Comparison of ENCODE assay signal across 15 cellular contexts in genomic region chr6:56752009-56752408, GRCh38.
DNase-seq lines count a peak whose midpoint lies in the region; ATAC-seq, FAIRE-seq and TF ChIP-seq lines count a peak whose summit lies in the region.
"Had no signal": no experiment of that assay in that cellular context is flagged by ENCODE, and none has a peak within 500 bp of the region (broad histone marks: within the 10 kb centered on the region; RNA-seq: fewer than 3 reads in every experiment).

No MANE protein-coding gene starts in this region.

- H2BK20ac ChIP-seq in H9 (ENCODE audit: low read depth, low read length, poor library complexity, severe bottlenecking), result no peak overlapping the region

- H3K79me2 ChIP-seq in H9 (ENCODE audit: insufficient read depth, low read length), result peaks cover 15% of the 10 kb centered on the region; the same call in 1 of the 2 replicates

- H3K79me1 ChIP-seq in H9 (ENCODE audit: insufficient read depth, low read depth, low read length, poor library complexity, severe bottlenecking), result no peaks in the 10 kb centered on the region

- H3K4ac ChIP-seq in H9 (ENCODE audit: low read depth, low read length), result no peak overlapping the region

- H4K8ac ChIP-seq in H9 (replicated peaks; ENCODE audit: insufficient read length, low read depth, low read length), result no peak overlapping the region

- H2BK5ac ChIP-seq in H9 (ENCODE audit: insufficient read length, low read length), result no peak overlapping the region

- no peaks in the 10 kb centered on the region for H3K23me2 ChIP-seq in H9 (ENCODE audit: insufficient read length, low read depth, low read length, poor library complexity, severe bottlenecking)

- CTCF ChIA-PET in A549 (lab: Yijun Ruan, JAX), result interaction anchor here (1.3 to 2.8 kb wide), 2 partner anchors 42 to 100 kb away, joined by 3 to 8 read pairs; no protein-coding TSS in a partner anchor
- CTCF ChIA-PET in activated naive CD4-positive, alpha-beta T cell treated with anti-CD3 and anti-CD28 coated beads, Interleukin-2, amount 10 ng/mL, durations not matched to agents 7 days and 5 days (lab: Charles Lee), result interaction anchor here (0.7 to 1.5 kb wide), 2 partner anchors 9 to 159 kb away, joined by 3 to 5 read pairs; no protein-coding TSS in a partner anchor

- no peak overlapping the region for H2BK120ac ChIP-seq in H9 (ENCODE audit: low read depth, low read length, poor library complexity, severe bottlenecking)

- no peak for TF ChIP-seq EP300 in A549 (IDR thresholded peaks at IDR 0.05)

- no peak overlapping the region for H3K4me3 ChIP-seq in A549
- H3K4me3 ChIP-seq: BLaER1 treated with 17β-estradiol and CSF1 and Interleukin-3, amounts not matched to agents 10 nM and 100 nM; colonic mucosa; heart right ventricle had no signal

- no peak for TF ChIP-seq CTCF in A549 (IDR thresholded peaks at IDR 0.05)
- TF ChIP-seq CTCF in H9 (conservative IDR thresholded peaks at IDR 0.05), result no peak

- no peak for TF ChIP-seq RAD21 in A549 (conservative IDR thresholded peaks at IDR 0.05 in 1 of 2, IDR thresholded peaks at IDR 0.05 in 1 of 2)

- no peak overlapping the region for H3T11ph ChIP-seq in H9 (ENCODE audit: low read length)

- peak overlapping the region; percentile 11; the same call in 1 of the 3 replicates for H3K4me2 ChIP-seq in A549
- H3K4me2 ChIP-seq in H9 (ENCODE audit: insufficient read depth, insufficient read length, low read length), result no peak overlapping the region
- H3K4me2 ChIP-seq: BLaER1 treated with 17β-estradiol and CSF1 and Interleukin-3, amounts not matched to agents 10 nM and 100 nM had no signal

- H3K9ac ChIP-seq in H9 (ENCODE audit: extremely low read depth, insufficient read length, low read length), result no peak overlapping the region
- H3K9ac ChIP-seq: BLaER1 treated with 17β-estradiol and CSF1 and Interleukin-3, amounts not matched to agents 10 nM and 100 nM had no signal

- peak overlapping the region; percentile 27 to 94 (median 83); a peak in 5 of 7 replicates for H3K27ac Mint-ChIP-seq in H9
- H3K27ac Mint-ChIP-seq in activated naive CD4-positive, alpha-beta T cell treated with anti-CD3 and anti-CD28 coated beads, Interleukin-2, amount 10 ng/mL, durations not matched to agents 7 days and 5 days, result no peak overlapping the region
- H3K27ac Mint-ChIP-seq: activated CD4-positive, alpha-beta T cell treated with anti-CD3 and anti-CD28 coated beads for 36 hours had no signal

- no peak overlapping the region for H3K56ac ChIP-seq in H9 (ENCODE audit: insufficient read length, low read depth, low read length)

- FAIRE-seq in A549 (lab: Jason Lieb, UNC), result no peak

- H3K36me3 Mint-ChIP-seq in H9 (ENCODE audit: insufficient read depth in 1 of 3, low read depth in 3 of 3), result no peaks in the 10 kb centered on the region; a peak in 1 of 7 replicates
- no peaks in the 10 kb centered on the region for H3K36me3 Mint-ChIP-seq in activated naive CD4-positive, alpha-beta T cell treated with anti-CD3 and anti-CD28 coated beads, Interleukin-2, amount 10 ng/mL, durations not matched to agents 7 days and 5 days

- no peak overlapping the region for H3K4me3 Mint-ChIP-seq in H9
- no peak overlapping the region for H3K4me3 Mint-ChIP-seq in activated naive CD4-positive, alpha-beta T cell treated with anti-CD3 and anti-CD28 coated beads, Interleukin-2, amount 10 ng/mL, durations not matched to agents 7 days and 5 days
- H3K4me3 Mint-ChIP-seq: activated CD4-positive, alpha-beta T cell treated with anti-CD3 and anti-CD28 coated beads for 36 hours had no signal

- H3K4me1 ChIP-seq in A549, result peaks cover 77% of the 10 kb centered on the region
- peaks cover 11% of the 10 kb centered on the region for H3K4me1 ChIP-seq in H9 (ENCODE audit: insufficient read depth, low read length)
- H3K4me1 ChIP-seq: colonic mucosa had no signal

- peak overlapping the region in 1 of 2 experiments; percentile 38; a peak in 1 of 6 replicates for H3K27ac ChIP-seq in A549
- no peak overlapping the region for H3K27ac ChIP-seq in H9 (ENCODE audit: insufficient read length, low read depth, low read length)
- H3K27ac ChIP-seq: BLaER1 treated with 17β-estradiol and CSF1 and Interleukin-3, amounts not matched to agents 10 nM and 100 nM; colonic mucosa had no signal

- TF ChIP-seq POLR2A in A549 (IDR thresholded peaks at IDR 0.05; ENCODE audit: low read length), result no peak

- no peak overlapping the region for H4K5ac ChIP-seq in H9 (ENCODE audit: insufficient read length, low read depth, low read length)

- H3K9me3 Mint-ChIP-seq in H9, result no peaks in the 10 kb centered on the region
- no peaks in the 10 kb centered on the region for H3K9me3 Mint-ChIP-seq in activated naive CD4-positive, alpha-beta T cell treated with anti-CD3 and anti-CD28 coated beads, Interleukin-2, amount 10 ng/mL, durations not matched to agents 7 days and 5 days

- no peaks in the 10 kb centered on the region for H3K9me3 ChIP-seq in A549
- H3K9me3 ChIP-seq in H9 (ENCODE audit: control insufficient read depth, low read depth, low read length), result no peaks in the 10 kb centered on the region
- H3K9me3 ChIP-seq: BLaER1 treated with 17β-estradiol and CSF1 and Interleukin-3, amounts not matched to agents 10 nM and 100 nM; colonic mucosa; heart right ventricle had no signal

- no peak overlapping the region for H3K14ac ChIP-seq in H9 (ENCODE audit: insufficient read depth, low read length)

- DNase-seq in A549 (ENCODE audit: low read depth in 1 of 2, low spot score in 1 of 2) (no peak), H9 (no peak), amniotic epithelial cell (ENCODE audit: low read depth) (peak; percentile 58), iPS-NIHi11 (ENCODE audit: low spot score) (peak; percentile 22), middle frontal gyrus (ENCODE audit: extremely low spot score, low spot score) (no peak), NCI-H524 (lab: John Stamatoyannopoulos, UW) (no peak)
- no peak for DNase-seq in activated naive CD4-positive, alpha-beta T cell treated with anti-CD3 and anti-CD28 coated beads, Interleukin-2, amount 10 ng/mL, durations not matched to agents 7 days and 5 days
- DNase-seq: activated CD4-positive, alpha-beta T cell treated with anti-CD3 and anti-CD28 coated beads for 36 hours; activated effector memory CD4-positive, alpha-beta T cell treated with Interleukin-2 at 50 U/mL for 16 hours; colonic mucosa; heart right ventricle; NCI-H2081; stimulated activated CD8-positive, alpha-beta memory T cell treated with anti-CD3 and anti-CD28 coated beads, Interleukin-4, amount 100 ng/mL, for 48 hours had no signal

- POLR2A ChIA-PET in A549 (lab: Yijun Ruan, JAX), result no interaction called here

- H3K18ac ChIP-seq in H9 (ENCODE audit: insufficient read length, low read depth, low read length), result no peak overlapping the region

- ATAC-seq in A549, result 0 out of 6 replicates have a peak, but pooled peaks of 1 of the 2 experiments have one; percentile 37
- no peak for ATAC-seq in HG03432 (IDR thresholded peaks at IDR 0.05; ENCODE audit: unreplicated experiment)
- ATAC-seq: activated CD4-positive, alpha-beta T cell treated with anti-CD3 and anti-CD28 coated beads for 36 hours had no signal

- H2AK5ac ChIP-seq in H9 (ENCODE audit: insufficient read length, low read length), result no peak overlapping the region

- H3K4me1 Mint-ChIP-seq in H9, result peaks cover 70 to 80% of the 10 kb centered on the region in 2 experiments
- H3K4me1 Mint-ChIP-seq in activated naive CD4-positive, alpha-beta T cell treated with anti-CD3 and anti-CD28 coated beads, Interleukin-2, amount 10 ng/mL, durations not matched to agents 7 days and 5 days, result no peaks in the 10 kb centered on the region

- H4K20me1 ChIP-seq in H9 (ENCODE audit: control insufficient read depth, insufficient read depth, insufficient read length), result no peaks in the 10 kb centered on the region

- no peaks in the 10 kb centered on the region for H3K27me3 ChIP-seq in H9 (ENCODE audit: insufficient read depth, low read length)
- H3K27me3 ChIP-seq: BLaER1 treated with 17β-estradiol and CSF1 and Interleukin-3, amounts not matched to agents 10 nM and 100 nM; colonic mucosa; heart right ventricle had no signal

- H2AFZ ChIP-seq in H9 (ENCODE audit: low read length), result no peak overlapping the region

- H4K91ac ChIP-seq in H9 (ENCODE audit: insufficient read length, low read depth, low read length), result no peak overlapping the region

- H2BK12ac ChIP-seq in H9 (ENCODE audit: insufficient read length, low read depth, low read length), result no peak overlapping the region

- no peaks in the 10 kb centered on the region; the same call in 1 of the 2 replicates for H3K27me3 Mint-ChIP-seq in H9 (ENCODE audit: low read depth)
- H3K27me3 Mint-ChIP-seq in activated naive CD4-positive, alpha-beta T cell treated with anti-CD3 and anti-CD28 coated beads, Interleukin-2, amount 10 ng/mL, durations not matched to agents 7 days and 5 days, result peaks cover 9% of the 10 kb centered on the region
- H3K27me3 Mint-ChIP-seq: activated CD4-positive, alpha-beta T cell treated with anti-CD3 and anti-CD28 coated beads for 36 hours had no signal

- H2BK15ac ChIP-seq in H9 (ENCODE audit: low read depth, low read length), result no peak overlapping the region

- H3K23ac ChIP-seq in H9 (ENCODE audit: insufficient read length, low read depth, low read length), result no peak overlapping the region

TF ChIP-seq in A549, 52 proteins besides CTCF, POLR2A, EP300 and RAD21:
- TF ChIP-seq TP53 (CRISPR knock-in tag; IDR thresholded peaks at IDR 0.05) (no peak), FOSL2 (IDR thresholded peaks at IDR 0.05) (0 out of 2 replicates have a peak, but pooled peaks have one; percentile 13), FOSL2 (CRISPR knock-in tag; IDR thresholded peaks at IDR 0.05) (peak; percentile 45)
TF ChIP-seq in A549: peak in this region for 1.

Comparison
In these comparisons a context has a peak if more than half of its experiments do, and no peak if none do; other contexts are left out.
1. DNase-seq: peak in amniotic epithelial cell (single experiment) and iPS-NIHi11 (single experiment); none in A549 (0 of 2), H9 (single experiment), activated naive CD4-positive, alpha-beta T cell treated with anti-CD3 and anti-CD28 coated beads, Interleukin-2, amount 10 ng/mL, durations not matched to agents 7 days and 5 days (single experiment), middle frontal gyrus (single experiment) and NCI-H524 (0 of 2).